ENCODE assay signal across 8 cellular contexts in genomic region chr15:52005748-52006701, GRCh38. TPM values are rescaled to one million over a fixed set of nuclear protein-coding genes. Genes with fewer than 3 reads are reported as not detected.
DNase-seq lines count a peak whose midpoint lies in the region; ATAC-seq and TF ChIP-seq lines count a peak whose summit lies in the region.

No MANE protein-coding gene starts in this region.

- peaks cover 1 to 2% of the 10 kb centered on the region in 2 donors for H3K36me3 Mint-ChIP-seq in activated T-cell treated with anti-CD3 and anti-CD28 coated beads, Interleukin-2, amount 50 U/mL, for 72 hours (ENCODE audit: insufficient read depth in 2 of 2)

- 62 to 70% (median 68%) methylated on average over 5 of the region's 5 CpGs for WGBS in stomach, 5 donors

- DNase-seq in Right ventricle myocardium inferior (ENCODE audit: missing footprints) (no peak), cardiac septum (ENCODE audit: low spot score) (no peak), pulmonary artery endothelial cell (ENCODE audit: low read depth, low spot score) (peak; percentile 76), NCI-H1105 treated with DMSO at 0.1 percent for 48 hours (lab: John Stamatoyannopoulos, UW) (no peak), stomach (no peak), NCI-H510A treated with DMSO at 0.1 percent for 48 hours (lab: John Stamatoyannopoulos, UW) (no peak)
- peak; percentile 51 to 56 for DNase-seq in activated T-cell treated with anti-CD3 and anti-CD28 coated beads, Interleukin-2, amount 50 U/mL, for 72 hours

- no peaks in the 10 kb centered on the region for H3K36me3 ChIP-seq in stomach

- ATAC-seq in Right ventricle myocardium inferior (peak; percentile 76), HG03066 (IDR thresholded peaks at IDR 0.05; ENCODE audit: low read depth, unreplicated experiment) (peak; percentile 66)
- ATAC-seq in activated T-cell treated with anti-CD3 and anti-CD28 coated beads, Interleukin-2, amount 50 U/mL, for 72 hours (replicated peaks in 1 of 2) = peak; percentile 89 to 91

- no peak for TF ChIP-seq POLR2A in stomach (IDR thresholded peaks at IDR 0.05)

- H3K9me3 Mint-ChIP-seq in activated T-cell treated with anti-CD3 and anti-CD28 coated beads, Interleukin-2, amount 50 U/mL, for 72 hours = peaks cover 0 to 1% of the 10 kb centered on the region in 2 donors

- no peak for TF ChIP-seq EP300 in stomach (IDR thresholded peaks at IDR 0.05)

- no peak for TF ChIP-seq CTCF in stomach (IDR thresholded peaks at IDR 0.05)

- peaks cover 9 to 27% (median 20%) of the 10 kb centered on the region in 4 donors for H3K4me1 ChIP-seq in stomach

- H3K27ac Mint-ChIP-seq in activated T-cell treated with anti-CD3 and anti-CD28 coated beads, Interleukin-2, amount 50 U/mL, for 72 hours = peak overlapping the region; percentile 94

- peaks cover 7% of the 10 kb centered on the region for H3K27me3 Mint-ChIP-seq in activated T-cell treated with anti-CD3 and anti-CD28 coated beads, Interleukin-2, amount 50 U/mL, for 72 hours (ENCODE audit: low read depth)

- no peaks in the 10 kb centered on the region for H3K9me3 ChIP-seq in stomach

- intact Hi-C loops in Right ventricle myocardium inferior (cut with DNase I) = no loop called here
- intact Hi-C loops in cardiac septum (cut with DNase I) = no loop called here
- intact Hi-C loops in stomach (cut with DNase I; ENCODE audit: low total_unique reads) = no loop called here

- no peak overlapping the region for H3K4me3 ChIP-seq in stomach

- peak overlapping the region; percentile 48 to 69 for H3K4me3 Mint-ChIP-seq in activated T-cell treated with anti-CD3 and anti-CD28 coated beads, Interleukin-2, amount 50 U/mL, for 72 hours

- no peak overlapping the region for H3K27ac ChIP-seq in stomach

- H3K4me1 Mint-ChIP-seq in activated T-cell treated with anti-CD3 and anti-CD28 coated beads, Interleukin-2, amount 50 U/mL, for 72 hours (ENCODE audit: low read depth) = peaks cover 70% of the 10 kb centered on the region

- no peaks in the 10 kb centered on the region for H3K27me3 ChIP-seq in stomach

RNA-seq across cellular contexts. Expression of gene MAPK6, which starts 13.0 kb away (rescaled TPM):
- total RNA-seq in Right ventricle myocardium inferior (22.6 TPM), cardiac septum (20.1 TPM), pulmonary artery endothelial cell (38.1 and 45.2 TPM in 2 replicates), stomach (100 to 1,000 TPM in 1 of 5 donors, 10 to 100 TPM in 3, 1 to 10 TPM in 1; 2.3 to 159 (median 26.8) TPM)
- total RNA-seq in activated T-cell treated with anti-CD3 and anti-CD28 coated beads, Interleukin-2, amount 50 U/mL, for 72 hours = 10 to 100 TPM; 21.7 to 22.8 TPM
- polyA plus RNA-seq in stomach = 10 to 100 TPM in 2 of 3 donors, 1 to 10 TPM in 1; 8.3 to 13.3 (median 10.1) TPM

RNA-seq across cellular contexts. Expression of gene LEO1, which starts 34.4 kb away (rescaled TPM):
- 8.5 TPM for total RNA-seq in Right ventricle myocardium inferior
- total RNA-seq in cardiac septum = 7.0 TPM
- total RNA-seq in activated T-cell treated with anti-CD3 and anti-CD28 coated beads, Interleukin-2, amount 50 U/mL, for 72 hours = 10 to 100 TPM; 21.4 to 22.7 TPM
- total RNA-seq in pulmonary artery endothelial cell = 23.1 and 36.6 TPM in 2 replicates
- 10 to 100 TPM in 3 of 5 donors, 1 to 10 TPM in 1, under 1 TPM in 1; 0.58 to 16.3 (median 10.6) TPM for total RNA-seq in stomach
- 10 to 100 TPM in 2 of 3 donors, 1 to 10 TPM in 1; 9.5 to 13.7 (median 11.8) TPM for polyA plus RNA-seq in stomach

Comparison
In these comparisons a context has a peak if more than half of its experiments do, and no peak if none do; other contexts are left out.
1. DNase-seq: peak in activated T-cell treated with anti-CD3 and anti-CD28 coated beads, Interleukin-2, amount 50 U/mL, for 72 hours (2 of 2) and pulmonary artery endothelial cell (single experiment); none in Right ventricle myocardium inferior (single experiment), cardiac septum (single experiment), NCI-H1105 treated with DMSO at 0.1 percent for 48 hours (single experiment), stomach (single experiment) and NCI-H510A treated with DMSO at 0.1 percent for 48 hours (single experiment).
2. Peak in every context shown above with its lines, with median percentiles within 50 percentile points of each other: ATAC-seq.